17 cellular contexts compared by ENCODE assay signal in genomic region chr12:106724116-106724515, GRCh38.
"Had no signal": no experiment of that assay in that cellular context is flagged by ENCODE, and none has a peak within 500 bp of the region (broad histone marks: within the 10 kb centered on the region; RNA-seq: fewer than 3 reads in every experiment).

No MANE protein-coding gene starts in this region.

- DNase-seq: dermis blood vessel endothelial cell; dorsolateral prefrontal cortex; effector CD4-positive, alpha-beta T cell; effector memory CD4-positive, alpha-beta T cell; foreskin keratinocyte; glutamatergic neuron; heart right ventricle; hippocampal formation; left cardiac atrium; left lung; left ventricle myocardium superior; lower lobe of right lung; mesendoderm; midbrain had no signal

- H3K4me3 ChIP-seq: coronary artery, dorsolateral prefrontal cortex, esophagus muscularis mucosa, gastroesophageal sphincter, heart right ventricle, left lung, lower lobe of right lung had no signal

- H3K27ac ChIP-seq: coronary artery, dorsolateral prefrontal cortex, esophagus muscularis mucosa, foreskin keratinocyte, gastroesophageal sphincter, heart right ventricle, left lung, lower lobe of right lung had no signal

- H3K36me3 ChIP-seq: esophagus muscularis mucosa, gastroesophageal sphincter, heart right ventricle, left lung, lower lobe of right lung had no signal

- H3K9me3 ChIP-seq: esophagus muscularis mucosa, gastroesophageal sphincter, heart right ventricle, left lung, lower lobe of right lung had no signal

- H3K4me1 ChIP-seq: esophagus muscularis mucosa, foreskin keratinocyte, gastroesophageal sphincter, heart right ventricle, left lung, lower lobe of right lung had no signal

- H3K27me3 ChIP-seq: dorsolateral prefrontal cortex, esophagus muscularis mucosa, gastroesophageal sphincter, heart right ventricle, left lung had no signal
